Comparison of ENCODE assay signal across 1 cellular context in genomic region chr15:39782441-39783138, GRCh38.
A peak's percentile ranks its signal among the peaks of the same experiment; 100 is the strongest.
TF ChIP-seq lines count a peak whose summit lies in the region.

Gene FSIP1 (minus strand): TSS chr15:39782841. CDS start chr15:39776524, 6,317 bp downstream.

TF ChIP-seq in WTC11, 78 proteins besides CTCF, POLR2A, EP300 and RAD21 (continued from another document):
- TF ChIP-seq PRDM15 (CRISPR knock-in tag; IDR thresholded peaks at IDR 0.05) (no peak), FOXJ3 (CRISPR knock-in tag; IDR thresholded peaks at IDR 0.05; ENCODE audit: borderline replicate concordance) (no peak), KAT7 (CRISPR knock-in tag; IDR thresholded peaks at IDR 0.05; ENCODE audit: borderline replicate concordance) (no peak), ZMAT4 (CRISPR knock-in tag; IDR thresholded peaks at IDR 0.05) (no peak), ZNF671 (CRISPR knock-in tag; IDR thresholded peaks at IDR 0.05) (no peak), USF2 (CRISPR knock-in tag; IDR thresholded peaks at IDR 0.05) (no peak), ZNF317 (CRISPR knock-in tag; IDR thresholded peaks at IDR 0.05; ENCODE audit: borderline replicate concordance, low read depth) (no peak), ZNF281 (CRISPR knock-in tag; IDR thresholded peaks at IDR 0.05) (peak; percentile 64; the same call in 1 of the 2 replicates), ZBTB43 (CRISPR knock-in tag; IDR thresholded peaks at IDR 0.05) (no peak), ETV6 (CRISPR knock-in tag; IDR thresholded peaks at IDR 0.05) (peak; percentile 84), E2F4 (CRISPR knock-in tag; IDR thresholded peaks at IDR 0.05; ENCODE audit: borderline replicate concordance, low read depth) (0 out of 2 replicates have a peak, but pooled peaks have one; percentile 19), ZNF416 (CRISPR knock-in tag; IDR thresholded peaks at IDR 0.05) (no peak), CREM (CRISPR knock-in tag; IDR thresholded peaks at IDR 0.05) (0 out of 2 replicates have a peak, but pooled peaks have one; percentile 30), SP1 (CRISPR knock-in tag; conservative IDR thresholded peaks at IDR 0.05) (peak; percentile 84; the same call in 1 of the 2 replicates), MLX (CRISPR knock-in tag; IDR thresholded peaks at IDR 0.05) (no peak)
TF ChIP-seq in WTC11: peak in this region for 12.
